ENCODE assay signal across 11 cellular contexts in the genomic region with DNA sequence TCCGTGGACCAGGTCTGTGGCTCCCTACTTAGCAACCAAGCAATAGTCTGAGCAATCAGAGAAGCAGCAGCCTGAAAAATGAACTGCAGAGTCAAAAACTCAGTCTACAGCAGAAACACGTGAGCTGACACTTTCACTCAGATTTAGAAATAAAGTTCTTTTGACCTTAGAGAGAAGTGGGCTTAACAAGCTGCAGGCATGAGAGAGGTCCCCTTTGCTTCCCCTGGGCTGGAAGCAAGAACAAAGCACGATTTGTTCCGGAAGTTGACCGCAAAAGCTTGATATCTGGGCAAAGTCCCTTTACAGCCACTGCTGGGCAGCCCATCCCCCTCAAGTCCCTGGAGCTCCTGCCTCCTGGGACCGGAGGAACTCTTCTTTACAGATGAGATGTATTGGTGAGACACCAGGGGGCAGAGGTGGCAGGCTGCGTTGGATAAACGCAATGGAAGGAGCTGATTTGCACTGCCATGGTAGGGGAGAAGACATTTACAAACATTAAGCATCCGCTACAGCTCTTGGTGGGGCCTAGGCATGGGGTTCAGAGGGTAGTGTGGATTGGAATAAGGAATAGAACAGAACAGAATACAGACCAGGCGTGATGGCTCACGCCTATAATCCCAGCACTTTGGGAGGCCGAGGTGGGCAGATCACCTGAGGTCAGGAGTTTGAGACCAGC. TPM values are rescaled to one million over a fixed set of nuclear protein-coding genes. Genes with fewer than 3 reads are reported as not detected.
DNase-seq lines count a peak whose midpoint lies in the region; ATAC-seq and TF ChIP-seq lines count a peak whose summit lies in the region.
"Had no signal": no experiment of that assay in that cellular context is flagged by ENCODE, and none has a peak within 500 bp of the region (broad histone marks: within the 10 kb centered on the region; RNA-seq: fewer than 3 reads in every experiment).

No MANE protein-coding gene starts in this region.

- CTCF ChIA-PET in Calu3 (lab: Charles Lee) = interaction anchor here (0.6 to 3.2 kb wide), 16 partner anchors 13 to 418 kb away, joined by 3 to 91 read pairs (median 4); partner anchors contain the start of genes CCNI2 and KIF3A

- H3K27me3 Mint-ChIP-seq in Calu3 (ENCODE audit: unreplicated experiment) = peaks cover 10% of the 10 kb centered on the region
- peaks cover 81% of the 10 kb centered on the region for H3K27me3 Mint-ChIP-seq in T-helper 17 cell

- no peaks in the 10 kb centered on the region for H3K36me3 ChIP-seq in brain microvascular endothelial cell (replicated peaks)
- H3K36me3 ChIP-seq in muscle layer of duodenum (ENCODE audit: control insufficient read depth in 1 of 2, insufficient read depth in 2 of 2, low read length in 2 of 2) = no peaks in the 10 kb centered on the region

- in situ Hi-C loops in brain microvascular endothelial cell (cut with HindIII; ENCODE audit: low pct_ligation_motif_present, low sequenced_read_pairs) = no loop called here

- no peaks in the 10 kb centered on the region for H3K9me3 Mint-ChIP-seq in Calu3 (ENCODE audit: low read depth, unreplicated experiment)
- H3K9me3 Mint-ChIP-seq: activated B cell treated with CpG ODN at 0.5 μM for 24 hours; dendritic cell treated with granulocyte-macrophage colony-stimulating factor and Interleukin-4, amounts not matched to agents 40 ng/mL and 50 ng/mL, for 4 days had no signal

- peaks cover 31% of the 10 kb centered on the region for H3K4me1 Mint-ChIP-seq in Calu3 (ENCODE audit: low read depth, unreplicated experiment)
- H3K4me1 Mint-ChIP-seq in T-helper 17 cell = peaks cover 2% of the 10 kb centered on the region

- H3K36me3 Mint-ChIP-seq in Calu3 (ENCODE audit: insufficient read depth, unreplicated experiment) (no peaks in the 10 kb centered on the region), T-helper 17 cell (ENCODE audit: low read depth) (peaks cover 8% of the 10 kb centered on the region)

- no peak overlapping the region for H3K27ac Mint-ChIP-seq in Calu3 (ENCODE audit: unreplicated experiment)
- no peak overlapping the region for H3K27ac Mint-ChIP-seq in T-helper 17 cell
- H3K27ac Mint-ChIP-seq: activated B cell treated with CpG ODN at 0.5 μM for 24 hours; dendritic cell treated with granulocyte-macrophage colony-stimulating factor and Interleukin-4, amounts not matched to agents 40 ng/mL and 50 ng/mL, for 4 days had no signal

- no TSS peak for BruUV-seq in Calu3 (replicated peaks; lab: Mats Ljungman, UMichigan)

- peak overlapping the region; percentile 8 for H3K4me3 Mint-ChIP-seq in Calu3 (ENCODE audit: low read depth, unreplicated experiment)
- H3K4me3 Mint-ChIP-seq in T-helper 17 cell = no peak overlapping the region
- H3K4me3 Mint-ChIP-seq: activated B cell treated with CpG ODN at 0.5 μM for 24 hours; dendritic cell treated with granulocyte-macrophage colony-stimulating factor and Interleukin-4, amounts not matched to agents 40 ng/mL and 50 ng/mL, for 4 days had no signal

- TF ChIP-seq CTCF in Calu3 (IDR thresholded peaks at IDR 0.05; ENCODE audit: unreplicated experiment) = peak; percentile 45
- peak; percentile 41 for TF ChIP-seq CTCF in brain microvascular endothelial cell (IDR thresholded peaks at IDR 0.05; ENCODE audit: low read depth, low read length, missing control alignments)

- H3K4me3 ChIP-seq in brain microvascular endothelial cell (ENCODE audit: low read depth, low read length) (no peak overlapping the region), muscle layer of duodenum (ENCODE audit: low read depth in 1 of 2, low read length in 2 of 2) (peak overlapping the region in 1 of 2 donors; percentile 31)

- peaks cover 7% of the 10 kb centered on the region for H3K27me3 ChIP-seq in brain microvascular endothelial cell (replicated peaks)
- H3K27me3 ChIP-seq in muscle layer of duodenum (ENCODE audit: low read depth, low read length) = peaks cover 3% of the 10 kb centered on the region

- intact Hi-C loops in Calu3 (cut with micrococcal nuclease; ENCODE audit: unreplicated experiment) = loop anchor here (10.0 kb wide), 1 partner anchor 422 kb away; no protein-coding TSS in a partner anchor

- H3K4me1 ChIP-seq in muscle layer of duodenum (ENCODE audit: control insufficient read depth in 1 of 2, insufficient read depth in 2 of 2, low read length in 2 of 2) = no peaks in the 10 kb centered on the region

- DNase-seq in Calu3 (peak; percentile 91), Kasumi-1 (lab: John Stamatoyannopoulos, UW) (peak; percentile 12 to 50), brain microvascular endothelial cell (no peak), T-helper 17 cell (no peak), DMS153 treated with DMSO at 0.1 percent for 48 hours (lab: John Stamatoyannopoulos, UW; ENCODE audit: unreplicated experiment) (no peak)
- DNase-seq: activated B cell treated with CpG ODN at 0.5 μM for 24 hours, NCI-H1092 treated with DMSO at 0.1 percent for 48 hours had no signal

- ATAC-seq in GM21723 (IDR thresholded peaks at IDR 0.05; ENCODE audit: unreplicated experiment) (no peak), HG03457 (IDR thresholded peaks at IDR 0.05; ENCODE audit: unreplicated experiment) (no peak), T-helper 17 cell (no peak)

- H3K9me3 ChIP-seq in muscle layer of duodenum (ENCODE audit: control insufficient read depth in 1 of 2, low read length in 2 of 2) (no peaks in the 10 kb centered on the region), T-helper 17 cell (ENCODE audit: control insufficient read depth, low read length, poor library complexity, severe bottlenecking) (no peaks in the 10 kb centered on the region)

- no peak overlapping the region for H3K27ac ChIP-seq in brain microvascular endothelial cell
- H3K27ac ChIP-seq in muscle layer of duodenum (ENCODE audit: low read length) = peak overlapping the region; percentile 76

RNA-seq across cellular contexts. Expression of gene SOWAHA, which starts 5.8 kb away (rescaled TPM):
- total RNA-seq in Calu3 (2022) (0.78 and 0.88 TPM in 2 replicates), T-helper 17 cell (not detected)
- total RNA-seq: activated B cell treated with CpG ODN at 0.5 μM for 24 hours had no signal

RNA-seq across cellular contexts. Expression of gene SHROOM1, which starts 23.1 kb away (rescaled TPM):
- total RNA-seq in Calu3 (2022) = 24.5 and 27.0 TPM in 2 replicates
- total RNA-seq in T-helper 17 cell = under 1 TPM in 1 of 2 donors, not detected in 1; 0.20 TPM

RNA-seq across cellular contexts. Expression of gene SEPTIN8, which starts 30.3 kb away (rescaled TPM):
- total RNA-seq in Calu3 (2022) (40.4 and 48.5 TPM in 2 replicates), T-helper 17 cell (1 to 10 TPM; 8.0 to 8.8 TPM)

RNA-seq across cellular contexts. Expression of gene GDF9, which starts 59.0 kb away (rescaled TPM):
- total RNA-seq in Calu3 (2022) (0.61 and 0.94 TPM in 2 replicates), T-helper 17 cell (under 1 TPM; 0.70 to 0.94 TPM)

RNA-seq across cellular contexts. Expression of gene UQCRQ, which starts 59.1 kb away (rescaled TPM):
- total RNA-seq in Calu3 (2022) (678 and 719 TPM in 2 replicates), T-helper 17 cell (100 to 1,000 TPM; 107 to 112 TPM)

Comparison
In these comparisons a context has a peak if more than half of its experiments do, and no peak if none do; other contexts are left out.
1. DNase-seq: peak in Calu3 (single experiment) and Kasumi-1 (2 of 2); none in brain microvascular endothelial cell (single experiment), T-helper 17 cell (0 of 3) and DMS153 treated with DMSO at 0.1 percent for 48 hours (single experiment).
2. RNA of gene SHROOM1, which starts 23.1 kb away (total RNA-seq): 24.5 to 27.0 TPM in Calu3; 0.20 TPM in T-helper 17 cell; every median in the first group is over 10 times any median in the second.